28 cellular contexts compared by ENCODE assay signal in genomic region chr11:126380909-126381308, GRCh38.
"Had no signal": no experiment of that assay in that cellular context is flagged by ENCODE, and none has a peak within 500 bp of the region (broad histone marks: within the 10 kb centered on the region; RNA-seq: fewer than 3 reads in every experiment).

No MANE protein-coding gene starts in this region.

- H3K4me1 Mint-ChIP-seq: stimulated activated naive B cell treated with anti-CD40 and anti-IgM and Interleukin-4, amounts not matched to agents 10 μg/mL and 1 μg/mL and 100 μg/mL, for 72 hours had no signal

- H3K9ac ChIP-seq: parathyroid adenoma had no signal

- H3K4me1 ChIP-seq: parathyroid adenoma, uterus had no signal

- H3K9me3 Mint-ChIP-seq: immature natural killer cell; naive thymus-derived CD4-positive, alpha-beta T cell; natural killer cell treated with Interleukin-12 subunit alpha and Interleukin-12 subunit beta and Interleukin-15 and Interleukin-18, amount 100 ng/mL, for 72 hours; stimulated activated naive B cell treated with anti-CD40 and anti-IgM and Interleukin-4, amounts not matched to agents 10 μg/mL and 1 μg/mL and 100 μg/mL, for 72 hours had no signal

- H3K36me3 Mint-ChIP-seq: immature natural killer cell; natural killer cell treated with Interleukin-12 subunit alpha and Interleukin-12 subunit beta and Interleukin-15 and Interleukin-18, amount 100 ng/mL, for 72 hours; stimulated activated naive B cell treated with anti-CD40 and anti-IgM and Interleukin-4, amounts not matched to agents 10 μg/mL and 1 μg/mL and 100 μg/mL, for 72 hours had no signal

- H3K27me3 Mint-ChIP-seq: naive thymus-derived CD4-positive, alpha-beta T cell; natural killer cell treated with Interleukin-12 subunit alpha and Interleukin-12 subunit beta and Interleukin-15 and Interleukin-18, amount 100 ng/mL, for 72 hours; stimulated activated naive B cell treated with anti-CD40 and anti-IgM and Interleukin-4, amounts not matched to agents 10 μg/mL and 1 μg/mL and 100 μg/mL, for 72 hours had no signal

- H3K27me3 ChIP-seq: left lung, stomach, suprapubic skin, tibial artery, uterus had no signal

- DNase-seq: hypothalamus; immature natural killer cell; kidney; left colon; left lung; mesendoderm; midbrain; mucosa of descending colon; naive thymus-derived CD4-positive, alpha-beta T cell; nucleus accumbens; retina; stimulated activated CD4-positive, alpha-beta T cell treated with anti-CD3 and anti-CD28 coated beads, Interleukin-12 subunit alpha, Interleukin-12 subunit beta, amount 100 ng/mL, for 4 hours; stimulated activated CD4-positive, alpha-beta T cell treated with anti-CD3 and anti-CD28 coated beads, Interleukin-15, amount 100 ng/mL, for 24 hours; stimulated activated CD4-positive, alpha-beta T cell treated with anti-CD3 and anti-CD28 coated beads, Interleukin-2, amount 100 ng/mL, for 24 hours; stimulated activated CD4-positive, alpha-beta T cell treated with anti-CD3 and anti-CD28 coated beads, Interleukin-4, amount 100 ng/mL, for 1 hour; stimulated activated naive B cell treated with anti-CD40 and anti-IgM and Interleukin-4, amounts not matched to agents 10 μg/mL and 1 μg/mL and 100 μg/mL, for 72 hours; stimulated activated naive CD8-positive, alpha-beta T cell treated with anti-CD3 and anti-CD28 coated beads, Interleukin-15, Interleukin-2, amounts not matched to agents 100 U/mL and 50 U/mL, for 24 hours; stomach; trophoblast cell; uterus had no signal

- H3K9me3 ChIP-seq: left lung, mucosa of descending colon, prostate gland, stomach, suprapubic skin, thoracic aorta, tibial artery, uterus had no signal

- H3K36me3 ChIP-seq: left lung, prostate gland, stomach, suprapubic skin, thoracic aorta, tibial artery, uterus had no signal

- H3K27ac Mint-ChIP-seq: naive thymus-derived CD4-positive, alpha-beta T cell; natural killer cell treated with Interleukin-12 subunit alpha and Interleukin-12 subunit beta and Interleukin-15 and Interleukin-18, amount 100 ng/mL, for 72 hours; stimulated activated naive B cell treated with anti-CD40 and anti-IgM and Interleukin-4, amounts not matched to agents 10 μg/mL and 1 μg/mL and 100 μg/mL, for 72 hours had no signal

- H2AFZ ChIP-seq: parathyroid adenoma had no signal

- H3K27ac ChIP-seq: left lung, parathyroid adenoma, prostate gland, skin epidermis, stomach, suprapubic skin, thoracic aorta, tibial artery, uterus had no signal

- H3K4me3 Mint-ChIP-seq: immature natural killer cell; naive thymus-derived CD4-positive, alpha-beta T cell; natural killer cell treated with Interleukin-12 subunit alpha and Interleukin-12 subunit beta and Interleukin-15 and Interleukin-18, amount 100 ng/mL, for 72 hours; stimulated activated naive B cell treated with anti-CD40 and anti-IgM and Interleukin-4, amounts not matched to agents 10 μg/mL and 1 μg/mL and 100 μg/mL, for 72 hours had no signal

- H3K4me3 ChIP-seq: left lung, lung, mucosa of descending colon, prostate gland, skin epidermis, stomach, suprapubic skin, thoracic aorta, tibial artery, uterus had no signal

- ATAC-seq: left colon; left lung; mucosa of descending colon; naive thymus-derived CD4-positive, alpha-beta T cell; natural killer cell treated with Interleukin-12 subunit alpha and Interleukin-12 subunit beta and Interleukin-15 and Interleukin-18, amount 100 ng/mL, for 72 hours; stimulated activated naive B cell treated with anti-CD40 and anti-IgM and Interleukin-4, amounts not matched to agents 10 μg/mL and 1 μg/mL and 100 μg/mL, for 72 hours; stimulated activated naive CD8-positive, alpha-beta T cell treated with anti-CD3 and anti-CD28 coated beads, Interleukin-15, Interleukin-2, amounts not matched to agents 100 U/mL and 50 U/mL, for 24 hours had no signal
